20 cellular contexts compared by ENCODE assay signal in genomic region chr22:44063462-44064371, GRCh38. TPM values are rescaled to one million over a fixed set of nuclear protein-coding genes. Genes with fewer than 3 reads are reported as not detected.
DNase-seq lines count a peak whose midpoint lies in the region; ATAC-seq, FAIRE-seq and TF ChIP-seq lines count a peak whose summit lies in the region.
"Had no signal": no experiment of that assay in that cellular context is flagged by ENCODE, and none has a peak within 500 bp of the region (broad histone marks: within the 10 kb centered on the region; RNA-seq: fewer than 3 reads in every experiment).

No MANE protein-coding gene starts in this region.

- H2AFZ ChIP-seq in HepG2 (ENCODE audit: low read length) = no peak overlapping the region

- 75% methylated on average over 12 of the region's 35 CpGs for WGBS in HepG2 (ENCODE audit: low lambda C conversion rate)

- BruUV-seq in HepG2 (replicated peaks; lab: Mats Ljungman, UMichigan) = no TSS peak

- no peaks in the 10 kb centered on the region for H4K20me1 ChIP-seq in HepG2 (ENCODE audit: insufficient read depth, low read length)

- H3K4me1 ChIP-seq in gastrocnemius medialis (peaks cover 38 to 44% of the 10 kb centered on the region in 2 donors), HepG2 (ENCODE audit: insufficient read depth, low read length) (no peaks in the 10 kb centered on the region)

- H3K79me2 ChIP-seq in HepG2 (ENCODE audit: insufficient read depth, low read length) = no peaks in the 10 kb centered on the region

- peaks cover 15% of the 10 kb centered on the region for H3K36me3 Mint-ChIP-seq in activated naive CD8-positive, alpha-beta T cell treated with anti-CD3 and anti-CD28 coated beads, Interleukin-2, amount 10 ng/mL, durations not matched to agents 7 days and 5 days
- peaks cover 16% of the 10 kb centered on the region for H3K36me3 Mint-ChIP-seq in activated naive CD8-positive, alpha-beta T cell treated with anti-CD3 and anti-CD28 coated beads for 36 hours
- H3K36me3 Mint-ChIP-seq in activated B cell treated with CpG ODN at 0.5 μM for 24 hours (ENCODE audit: low read depth) = peaks cover 13% of the 10 kb centered on the region

- FAIRE-seq in GM19239 (lab: Jason Lieb, UNC) (peak; percentile 37), HepG2 (lab: Jason Lieb, UNC) (no peak)
- FAIRE-seq: G401.6, keratinocyte, RCC 7860 had no signal

- no peak for ATAC-seq in activated naive CD8-positive, alpha-beta T cell treated with anti-CD3 and anti-CD28 coated beads, Interleukin-2, amount 10 ng/mL, durations not matched to agents 7 days and 5 days (ENCODE audit: low read depth)
- peak; percentile 50 for ATAC-seq in activated B cell treated with CpG ODN at 0.5 μM for 24 hours (ENCODE audit: low read depth)
- peak; percentile 87 to 96 for ATAC-seq in gastrocnemius medialis
- ATAC-seq in HG03460 (IDR thresholded peaks at IDR 0.05; ENCODE audit: unreplicated experiment) = no peak
- no peak for ATAC-seq in HepG2
- ATAC-seq: activated T-cell treated with anti-CD3 and anti-CD28 coated beads, Interleukin-2, amount 50 U/mL, for 72 hours had no signal

- H3K4me2 ChIP-seq in HepG2 (ENCODE audit: low read depth, low read length) = no peak overlapping the region

- peak overlapping the region; percentile 44 for H3K27ac Mint-ChIP-seq in activated naive CD8-positive, alpha-beta T cell treated with anti-CD3 and anti-CD28 coated beads, Interleukin-2, amount 10 ng/mL, durations not matched to agents 7 days and 5 days
- no peak overlapping the region for H3K27ac Mint-ChIP-seq in activated naive CD8-positive, alpha-beta T cell treated with anti-CD3 and anti-CD28 coated beads for 36 hours
- peak overlapping the region; percentile 80 for H3K27ac Mint-ChIP-seq in activated B cell treated with CpG ODN at 0.5 μM for 24 hours
- H3K27ac Mint-ChIP-seq: activated naive CD4-positive, alpha-beta T cell treated with anti-CD3 and anti-CD28 coated beads, Interleukin-2, amount 10 ng/mL, durations not matched to agents 7 days and 5 days; activated T-cell treated with anti-CD3 and anti-CD28 coated beads, Interleukin-2, amount 50 U/mL, for 72 hours had no signal

- TF ChIP-seq POLR2A in gastrocnemius medialis (IDR thresholded peaks at IDR 0.05) (peak in 1 of 2 donors; percentile 30), HepG2 (IDR thresholded peaks at IDR 0.05; ENCODE audit: insufficient read depth in 1 of 2, low read depth in 2 of 2, low read length in 2 of 2) (no peak)

- H3K4me1 Mint-ChIP-seq in activated naive CD8-positive, alpha-beta T cell treated with anti-CD3 and anti-CD28 coated beads, Interleukin-2, amount 10 ng/mL, durations not matched to agents 7 days and 5 days = peaks cover 22% of the 10 kb centered on the region
- peaks cover 7% of the 10 kb centered on the region for H3K4me1 Mint-ChIP-seq in activated naive CD8-positive, alpha-beta T cell treated with anti-CD3 and anti-CD28 coated beads for 36 hours
- peaks cover 58% of the 10 kb centered on the region for H3K4me1 Mint-ChIP-seq in activated B cell treated with CpG ODN at 0.5 μM for 24 hours

- intact Hi-C loops in activated B cell treated with CpG ODN at 0.5 μM for 24 hours (cut with micrococcal nuclease) = loop anchor here (1.0 kb wide), 1 partner anchor 36 kb away; no protein-coding TSS in a partner anchor
- intact Hi-C loops in gastrocnemius medialis (cut with DNase I; ENCODE audit: low total_unique reads) = no loop called here
- intact Hi-C loops in HepG2 (cut with micrococcal nuclease; ENCODE audit: unreplicated experiment) = no loop called here

- no peak overlapping the region for H3K9ac ChIP-seq in HepG2 (ENCODE audit: insufficient read depth, low read depth, low read length)

- no peak overlapping the region for H3K4me3 Mint-ChIP-seq in activated naive CD8-positive, alpha-beta T cell treated with anti-CD3 and anti-CD28 coated beads, Interleukin-2, amount 10 ng/mL, durations not matched to agents 7 days and 5 days
- no peak overlapping the region for H3K4me3 Mint-ChIP-seq in activated naive CD8-positive, alpha-beta T cell treated with anti-CD3 and anti-CD28 coated beads for 36 hours
- H3K4me3 Mint-ChIP-seq in activated B cell treated with CpG ODN at 0.5 μM for 24 hours = peak overlapping the region; percentile 70
- H3K4me3 Mint-ChIP-seq: activated naive CD4-positive, alpha-beta T cell treated with anti-CD3 and anti-CD28 coated beads, Interleukin-2, amount 10 ng/mL, durations not matched to agents 7 days and 5 days; activated T-cell treated with anti-CD3 and anti-CD28 coated beads, Interleukin-2, amount 50 U/mL, for 72 hours had no signal

- no peaks in the 10 kb centered on the region for H3K27me3 Mint-ChIP-seq in activated naive CD8-positive, alpha-beta T cell treated with anti-CD3 and anti-CD28 coated beads, Interleukin-2, amount 10 ng/mL, durations not matched to agents 7 days and 5 days
- H3K27me3 Mint-ChIP-seq in activated naive CD8-positive, alpha-beta T cell treated with anti-CD3 and anti-CD28 coated beads for 36 hours = no peaks in the 10 kb centered on the region
- H3K27me3 Mint-ChIP-seq in activated B cell treated with CpG ODN at 0.5 μM for 24 hours = no peaks in the 10 kb centered on the region

- no peak for TF ChIP-seq RAD21 in HepG2 (CRISPR knock-in tag; IDR thresholded peaks at IDR 0.05)

- H3K4me3 ChIP-seq in gastrocnemius medialis = no peak overlapping the region
- no peak overlapping the region for H3K4me3 ChIP-seq in HepG2 (replicated peaks in 1 of 3; ENCODE audit: insufficient read depth in 1 of 3, low read depth in 2 of 3, low read length in 3 of 3)
- H3K4me3 ChIP-seq: SK-N-MC, skin epidermis had no signal

- TF ChIP-seq CTCF in activated B cell treated with CpG ODN at 0.5 μM for 24 hours (IDR thresholded peaks at IDR 0.05) (no peak), gastrocnemius medialis (IDR thresholded peaks at IDR 0.05 in 4 of 5, conservative IDR thresholded peaks at IDR 0.05 in 1 of 5) (no peak), HepG2 (CRISPR knock-in tag; IDR thresholded peaks at IDR 0.05) (no peak)

- H3K27me3 ChIP-seq in gastrocnemius medialis = no peaks in the 10 kb centered on the region
- 0 out of 5 replicates have a peak, but pooled peaks cover 0 to 3% of the 10 kb centered on the region in 2 experiments for H3K27me3 ChIP-seq in HepG2 (ENCODE audit: control insufficient read depth in 1 of 2, insufficient read depth in 2 of 2, low read length in 2 of 2)

- in situ Hi-C loops in gastrocnemius medialis (cut with MboI; ENCODE audit: low sequenced_read_pairs in 4 of 4) (no loop called here), HepG2 (cut with HindIII; ENCODE audit: extremely low pct_ligation_motif_present, low pct_unique_long_range_greater_than_20kb) (no loop called here)

- TF ChIP-seq EP300 in HepG2 (IDR thresholded peaks at IDR 0.05; ENCODE audit: low read depth in 2 of 2, low read length in 2 of 2) (no peak), HepG2 (CRISPR knock-in tag; IDR thresholded peaks at IDR 0.05; ENCODE audit: borderline replicate concordance) (no peak)

- H3K9me3 ChIP-seq in gastrocnemius medialis (no peaks in the 10 kb centered on the region), HepG2 (ENCODE audit: low read length) (no peaks in the 10 kb centered on the region)

- POLR2A ChIA-PET in activated naive CD8-positive, alpha-beta T cell treated with anti-CD3 and anti-CD28 coated beads, Interleukin-2, amount 10 ng/mL, durations not matched to agents 7 days and 5 days (lab: Charles Lee) = no interaction called here
- POLR2A ChIA-PET in activated B cell treated with CpG ODN at 0.5 μM for 24 hours (lab: Charles Lee) (interaction anchor here (1.0 to 2.8 kb wide), 3 partner anchors 38 to 117 kb away, joined by 3 to 34 read pairs (median 3); partner anchors contain the start of genes PARVB and PARVG), HepG2 (lab: Yijun Ruan, JAX) (no interaction called here)

- no peaks in the 10 kb centered on the region for H3K36me3 ChIP-seq in gastrocnemius medialis
- H3K36me3 ChIP-seq in HepG2 (replicated peaks in 1 of 2; ENCODE audit: control insufficient read depth in 1 of 2, insufficient read depth in 2 of 2, low read length in 2 of 2) = no peaks in the 10 kb centered on the region

- H3K27ac ChIP-seq in gastrocnemius medialis (peak overlapping the region; percentile 76 to 92 (median 86)), HepG2 (ENCODE audit: extremely low read length, insufficient read depth, low read length) (no peak overlapping the region)
- H3K27ac ChIP-seq: SK-N-MC, skin epidermis had no signal

- CTCF ChIA-PET in activated B cell treated with CpG ODN at 0.5 μM for 24 hours (lab: Charles Lee) = interaction anchor here (1.2 to 3.2 kb wide), 2 partner anchors 18 to 70 kb away, joined by 4 to 11 read pairs; no protein-coding TSS in a partner anchor
- CTCF ChIA-PET in HepG2 (lab: Yijun Ruan, JAX; ENCODE audit: low intra/inter-chr PET ratio, low total read pairs) = no interaction called here

- H3K9me3 Mint-ChIP-seq in activated naive CD8-positive, alpha-beta T cell treated with anti-CD3 and anti-CD28 coated beads, Interleukin-2, amount 10 ng/mL, durations not matched to agents 7 days and 5 days = peaks cover 7% of the 10 kb centered on the region
- peaks cover 3% of the 10 kb centered on the region for H3K9me3 Mint-ChIP-seq in activated naive CD8-positive, alpha-beta T cell treated with anti-CD3 and anti-CD28 coated beads for 36 hours
- H3K9me3 Mint-ChIP-seq in activated B cell treated with CpG ODN at 0.5 μM for 24 hours = peaks cover 6% of the 10 kb centered on the region

- DNase-seq in activated naive CD8-positive, alpha-beta T cell treated with anti-CD3 and anti-CD28 coated beads, Interleukin-2, amount 10 ng/mL, durations not matched to agents 7 days and 5 days = no peak
- DNase-seq in activated naive CD8-positive, alpha-beta T cell treated with anti-CD3 and anti-CD28 coated beads for 36 hours = no peak
- DNase-seq in GM19239 (ENCODE audit: insufficient read length, low spot score) = no peak
- no peak for DNase-seq in activated B cell treated with CpG ODN at 0.5 μM for 24 hours
- peak; percentile 77 to 85 for DNase-seq in gastrocnemius medialis
- DNase-seq in NCI-H2029 (lab: John Stamatoyannopoulos, UW) = no peak
- DNase-seq in HepG2 (ENCODE audit: low spot score) = no peak
- DNase-seq: activated CD4-positive, alpha-beta T cell treated with anti-CD3 and anti-CD28 coated beads for 4 hours; activated naive CD4-positive, alpha-beta T cell treated with anti-CD3 and anti-CD28 coated beads, Interleukin-2, amount 10 ng/mL, durations not matched to agents 7 days and 5 days; activated T-cell treated with anti-CD3 and anti-CD28 coated beads, Interleukin-2, amount 50 U/mL, for 72 hours; cortex of kidney; NCI-H146; NCI-H510A; T-helper 2 cell had no signal

RNA-seq across cellular contexts. Expression of gene PARVB, which starts 39.6 kb away (rescaled TPM):
- total RNA-seq in activated naive CD8-positive, alpha-beta T cell treated with anti-CD3 and anti-CD28 coated beads, Interleukin-2, amount 10 ng/mL, durations not matched to agents 7 days and 5 days = 10 to 100 TPM; 39.6 to 40.7 TPM
- total RNA-seq in activated naive CD8-positive, alpha-beta T cell treated with anti-CD3 and anti-CD28 coated beads for 36 hours = 10 to 100 TPM; 71.4 to 71.5 TPM
- total RNA-seq in activated B cell treated with CpG ODN at 0.5 μM for 24 hours = 53.5 and 53.6 TPM in 2 replicates
- total RNA-seq in gastrocnemius medialis = 100 to 1,000 TPM; 120 to 201 (median 147) TPM
- total RNA-seq in HepG2 (2016; rRNA removed; fragmentation: Illumina TruSeq; extraction: Trizol) = 0.15 TPM in 1 of 2 replicates, not detected in the other
- total RNA-seq in HepG2 (2016; cell fraction: cytosol; rRNA removed; fragmentation: Illumina TruSeq; extraction: Trizol; ENCODE audit: low read depth) = not detected in 2 replicates
- total RNA-seq in HepG2 (2016; cell fraction: insoluble cytoplasmic fraction; rRNA removed; fragmentation: Illumina TruSeq; extraction: Trizol) = 0.06 TPM in 1 of 2 replicates, not detected in the other
- total RNA-seq in HepG2 (2016; cell fraction: membrane; rRNA removed; fragmentation: Illumina TruSeq; extraction: Trizol) = not detected in 2 replicates
- not detected in 2 replicates for total RNA-seq in HepG2 (2016; cell fraction: nucleus; rRNA removed; fragmentation: Illumina TruSeq; extraction: Trizol)
- polyA plus RNA-seq in HepG2 (2011; rRNA removed) = 0.11 and 0.18 TPM in 2 replicates
- 0.15 and 0.19 TPM in 2 replicates for polyA plus RNA-seq in HepG2 (2011; cell fraction: cytosol; rRNA removed)
- polyA plus RNA-seq in HepG2 (2011; cell fraction: nucleus; rRNA removed) = 0.16 and 0.33 TPM in 2 replicates
- polyA plus RNA-seq in HepG2 (2012) = not detected in 2 replicates
- 0.07 and 0.15 TPM in 2 replicates for polyA plus RNA-seq in HepG2 (2016; cell fraction: cytosol; fragmentation: Illumina TruSeq; extraction: Trizol; ENCODE audit: low read depth)
- not detected in 2 replicates for polyA plus RNA-seq in HepG2 (2016; cell fraction: insoluble cytoplasmic fraction; fragmentation: Illumina TruSeq; extraction: Trizol; ENCODE audit: low read depth)
- 0.15 TPM in 1 of 2 replicates, not detected in the other for polyA plus RNA-seq in HepG2 (2016; cell fraction: membrane; fragmentation: Illumina TruSeq; extraction: Trizol; ENCODE audit: low read depth)
- polyA plus RNA-seq in HepG2 (2016; cell fraction: nucleus; fragmentation: Illumina TruSeq; extraction: Trizol; ENCODE audit: insufficient read depth, low read depth) = 0.29 and 0.56 TPM in 2 replicates
- polyA minus RNA-seq in HepG2 (2011; rRNA and poly(A)+ RNA removed; ENCODE audit: low replicate concordance) = 1.1 and 29.8 TPM in 2 replicates
- 0.88 TPM in 1 of 2 replicates, not detected in the other for polyA minus RNA-seq in HepG2 (2011; cell fraction: cytosol; rRNA and poly(A)+ RNA removed)
- polyA minus RNA-seq in HepG2 (2011; cell fraction: nucleus; rRNA and poly(A)+ RNA removed) = 1.0 TPM in 1 of 2 replicates, not detected in the other

Comparison
In these comparisons a context has a peak if more than half of its experiments do, and no peak if none do; other contexts are left out.
1. ATAC-seq: peak in activated B cell treated with CpG ODN at 0.5 μM for 24 hours (single experiment) and gastrocnemius medialis (2 of 2); none in activated naive CD8-positive, alpha-beta T cell treated with anti-CD3 and anti-CD28 coated beads, Interleukin-2, amount 10 ng/mL, durations not matched to agents 7 days and 5 days (single experiment), HG03460 (single experiment) and HepG2 (single experiment).
2. DNase-seq: peak in gastrocnemius medialis (2 of 2); none in activated naive CD8-positive, alpha-beta T cell treated with anti-CD3 and anti-CD28 coated beads, Interleukin-2, amount 10 ng/mL, durations not matched to agents 7 days and 5 days (single experiment), activated naive CD8-positive, alpha-beta T cell treated with anti-CD3 and anti-CD28 coated beads for 36 hours (single experiment), GM19239 (single experiment), activated B cell treated with CpG ODN at 0.5 μM for 24 hours (single experiment), NCI-H2029 (single experiment) and HepG2 (single experiment).
3. RNA of gene PARVB, which starts 39.6 kb away (total RNA-seq): 120 to 201 TPM in gastrocnemius medialis, 71.4 to 71.5 TPM in activated naive CD8-positive, alpha-beta T cell treated with anti-CD3 and anti-CD28 coated beads for 36 hours, 53.5 to 53.6 TPM in activated B cell treated with CpG ODN at 0.5 μM for 24 hours and 39.6 to 40.7 TPM in activated naive CD8-positive, alpha-beta T cell treated with anti-CD3 and anti-CD28 coated beads, Interleukin-2, amount 10 ng/mL, durations not matched to agents 7 days and 5 days; 0.06 to 0.15 TPM in HepG2; every median in the first group is over 10 times any median in the second.